ENCODE assay signal across 9 cellular contexts in the genomic region with DNA sequence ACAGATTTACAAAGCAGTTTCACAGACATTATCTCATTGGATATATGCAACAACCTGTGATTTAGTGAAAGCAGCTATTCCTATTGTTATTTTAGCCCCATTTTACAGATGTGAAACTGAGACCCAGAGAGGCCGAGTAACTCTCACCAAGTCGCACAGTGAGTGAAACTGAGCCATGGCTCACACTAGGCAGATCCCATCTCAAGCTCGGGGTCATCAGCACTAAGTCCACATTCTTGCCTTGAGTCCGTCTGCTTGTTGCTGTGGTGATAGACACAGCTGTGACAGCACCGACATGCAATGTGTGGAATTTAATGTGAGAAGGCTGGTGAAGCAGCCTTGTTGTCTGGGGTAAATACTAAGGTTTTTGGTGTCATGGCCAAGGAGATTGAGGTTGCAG. TPM values are rescaled to one million over a fixed set of nuclear protein-coding genes. Genes with fewer than 3 reads are reported as not detected.
DNase-seq lines count a peak whose midpoint lies in the region; ATAC-seq and TF ChIP-seq lines count a peak whose summit lies in the region.
"Had no signal": no experiment of that assay in that cellular context is flagged by ENCODE, and none has a peak within 500 bp of the region (broad histone marks: within the 10 kb centered on the region; RNA-seq: fewer than 3 reads in every experiment).

No MANE protein-coding gene starts in this region.

- peak overlapping the region; percentile 78 for H3K4me2 ChIP-seq in GM23248 (ENCODE audit: unreplicated experiment)

- no peak overlapping the region for H3K4me3 ChIP-seq in CD4-positive, CD25-positive, alpha-beta regulatory T cell (ENCODE audit: low read depth, low read length)
- H3K4me3 ChIP-seq in GM23248 (peak overlapping the region; percentile 50; the same call in 1 of the 2 replicates), astrocyte of the cerebellum (ENCODE audit: low read depth, low read length) (no peak overlapping the region), muscle layer of colon (ENCODE audit: low read depth in 1 of 2, low read length in 2 of 2) (no peak overlapping the region)
- H3K4me3 ChIP-seq: adrenal gland had no signal

- H3K9ac ChIP-seq in GM23248 (peak overlapping the region; percentile 74), muscle layer of colon (ENCODE audit: low read length) (no peak overlapping the region)

- H2AFZ ChIP-seq in GM23248: no peak overlapping the region

- no peaks in the 10 kb centered on the region for H3K9me3 Mint-ChIP-seq in CD4-positive, CD25-positive, alpha-beta regulatory T cell

- H3K4me3 Mint-ChIP-seq in CD4-positive, CD25-positive, alpha-beta regulatory T cell: no peak overlapping the region

- no peaks in the 10 kb centered on the region for H3K9me3 ChIP-seq in CD4-positive, CD25-positive, alpha-beta regulatory T cell (ENCODE audit: control insufficient read depth in 2 of 2, low read length in 2 of 2)
- H3K9me3 ChIP-seq in GM23248 (ENCODE audit: low read depth): no peaks in the 10 kb centered on the region
- no peaks in the 10 kb centered on the region for H3K9me3 ChIP-seq in muscle layer of colon (ENCODE audit: low read length)
- H3K9me3 ChIP-seq: adrenal gland had no signal

- H3K27ac Mint-ChIP-seq in CD4-positive, CD25-positive, alpha-beta regulatory T cell: peak overlapping the region in 2 of 3 donors; percentile 5 to 60

- TF ChIP-seq CTCF in astrocyte of the cerebellum (IDR thresholded peaks at IDR 0.05; ENCODE audit: low read depth, low read length, missing control alignments): no peak

- peaks cover 19% of the 10 kb centered on the region for H3F3A ChIP-seq in GM23248 (ENCODE audit: insufficient read depth)

- no peak for DNase-seq in CD4-positive, CD25-positive, alpha-beta regulatory T cell
- DNase-seq in GM23248: peak; percentile 93
- DNase-seq in astrocyte of the cerebellum (ENCODE audit: low read depth): peak; percentile 51
- DNase-seq in caudate nucleus (lab: John Stamatoyannopoulos, UW): no peak
- no peak for DNase-seq in DMS114 treated with DMSO at 0.1 percent for 48 hours (lab: John Stamatoyannopoulos, UW; ENCODE audit: unreplicated experiment)
- DNase-seq in NCI-H1105 treated with DMSO at 0.1 percent for 48 hours (lab: John Stamatoyannopoulos, UW): no peak
- no peak for DNase-seq in D341Med (ENCODE audit: low spot score)

- no peaks in the 10 kb centered on the region for H3K27me3 Mint-ChIP-seq in CD4-positive, CD25-positive, alpha-beta regulatory T cell

- no peaks in the 10 kb centered on the region for H4K20me1 ChIP-seq in GM23248 (ENCODE audit: insufficient read depth)

- ATAC-seq in CD4-positive, CD25-positive, alpha-beta regulatory T cell (ENCODE audit: low read depth in 2 of 2): no peak

- H3K9me2 ChIP-seq in GM23248 (ENCODE audit: insufficient read depth): no peaks in the 10 kb centered on the region

- in situ Hi-C loops in GM23248 (cut with MboI) (no loop called here), astrocyte of the cerebellum (cut with HindIII; ENCODE audit: low sequenced_read_pairs) (no loop called here)

- H3K4me1 Mint-ChIP-seq in CD4-positive, CD25-positive, alpha-beta regulatory T cell: peaks cover 0 to 11% (median 8%) of the 10 kb centered on the region in 4 donors

- H3K36me3 Mint-ChIP-seq in CD4-positive, CD25-positive, alpha-beta regulatory T cell: peaks cover 6% of the 10 kb centered on the region

- no peaks in the 10 kb centered on the region for H3K36me3 ChIP-seq in CD4-positive, CD25-positive, alpha-beta regulatory T cell (ENCODE audit: control insufficient read depth, insufficient read depth, low read length)
- no peaks in the 10 kb centered on the region; the same call in 1 of the 2 replicates for H3K36me3 ChIP-seq in GM23248 (ENCODE audit: low read depth)
- peaks cover 9% of the 10 kb centered on the region for H3K36me3 ChIP-seq in muscle layer of colon (ENCODE audit: insufficient read depth, low read length)
- H3K36me3 ChIP-seq: adrenal gland had no signal

- H3K4me1 ChIP-seq in CD4-positive, CD25-positive, alpha-beta regulatory T cell (ENCODE audit: control insufficient read depth, insufficient read depth, low read length, poor library complexity, severe bottlenecking): no peaks in the 10 kb centered on the region
- H3K4me1 ChIP-seq in GM23248 (ENCODE audit: insufficient read depth) (peaks cover 33% of the 10 kb centered on the region), muscle layer of colon (ENCODE audit: insufficient read depth, low read length) (peaks cover 22% of the 10 kb centered on the region)

- H3K27me3 ChIP-seq in CD4-positive, CD25-positive, alpha-beta regulatory T cell (ENCODE audit: control insufficient read depth, insufficient read depth, low read length): no peaks in the 10 kb centered on the region
- no peaks in the 10 kb centered on the region for H3K27me3 ChIP-seq in GM23248 (replicated peaks; ENCODE audit: insufficient read depth)
- H3K27me3 ChIP-seq in muscle layer of colon (ENCODE audit: control insufficient read depth in 1 of 2, insufficient read depth in 2 of 2, low read length in 2 of 2): no peaks in the 10 kb centered on the region
- H3K27me3 ChIP-seq: adrenal gland had no signal

- 0 out of 2 replicates have a peak, but pooled peaks cover 5% of the 10 kb centered on the region for H3K79me2 ChIP-seq in GM23248 (ENCODE audit: insufficient read depth)

- WGBS in GM23248 (ENCODE audit: low coverage in 1 of 2, low lambda C conversion rate in 2 of 2, missing lambda C conversion rate in 2 of 2), 2 experiments: 27 to 30% methylated on average over 5 of the region's 5 CpGs

- H3K27ac ChIP-seq in CD4-positive, CD25-positive, alpha-beta regulatory T cell (ENCODE audit: insufficient read depth, low read length, poor library complexity, severe bottlenecking): no peak overlapping the region
- peak overlapping the region; percentile 91 for H3K27ac ChIP-seq in GM23248
- H3K27ac ChIP-seq in muscle layer of colon (ENCODE audit: low read depth, low read length): peak overlapping the region; percentile 47
- H3K27ac ChIP-seq in caudate nucleus (ENCODE audit: low read depth, low read length): no peak overlapping the region

RNA-seq across cellular contexts. Expression of gene GMCL1, which starts 40.3 kb away (rescaled TPM):
- 32.3 TPM for total RNA-seq in CD4-positive, CD25-positive, alpha-beta regulatory T cell
- 10 to 100 TPM; 32.4 to 36.0 (median 33.7) TPM for polyA plus RNA-seq in CD4-positive, CD25-positive, alpha-beta regulatory T cell
- 9.6 and 15.7 TPM in 2 replicates for total RNA-seq in GM23248 (2014; rRNA removed; shearing (Covaris generic))
- polyA plus RNA-seq in GM23248 (2016; fragmentation: Nextera tagmentation; extraction: Ambion mirVana): 13.8 and 14.5 TPM in 2 replicates

RNA-seq across cellular contexts. Expression of gene ANXA4, which starts 47.2 kb away (rescaled TPM):
- 16.5 TPM for total RNA-seq in CD4-positive, CD25-positive, alpha-beta regulatory T cell
- polyA plus RNA-seq in CD4-positive, CD25-positive, alpha-beta regulatory T cell: 10 to 100 TPM; 21.5 to 36.8 (median 27.3) TPM
- 31.0 and 35.7 TPM in 2 replicates for total RNA-seq in GM23248 (2014; rRNA removed; shearing (Covaris generic))
- 113 and 122 TPM in 2 replicates for polyA plus RNA-seq in GM23248 (2016; fragmentation: Nextera tagmentation; extraction: Ambion mirVana)

Comparison
In these comparisons a context has a peak if more than half of its experiments do, and no peak if none do; other contexts are left out.
1. DNase-seq: peak in GM23248 (single experiment) and astrocyte of the cerebellum (single experiment); none in CD4-positive, CD25-positive, alpha-beta regulatory T cell (0 of 3), caudate nucleus (0 of 61), DMS114 treated with DMSO at 0.1 percent for 48 hours (single experiment), NCI-H1105 treated with DMSO at 0.1 percent for 48 hours (single experiment) and D341Med (single experiment).
2. H3K27ac ChIP-seq: peak in GM23248 (single experiment) and muscle layer of colon (single experiment); none in CD4-positive, CD25-positive, alpha-beta regulatory T cell (single experiment) and caudate nucleus (single experiment).